11 cellular contexts compared by ENCODE assay signal in the genomic region with DNA sequence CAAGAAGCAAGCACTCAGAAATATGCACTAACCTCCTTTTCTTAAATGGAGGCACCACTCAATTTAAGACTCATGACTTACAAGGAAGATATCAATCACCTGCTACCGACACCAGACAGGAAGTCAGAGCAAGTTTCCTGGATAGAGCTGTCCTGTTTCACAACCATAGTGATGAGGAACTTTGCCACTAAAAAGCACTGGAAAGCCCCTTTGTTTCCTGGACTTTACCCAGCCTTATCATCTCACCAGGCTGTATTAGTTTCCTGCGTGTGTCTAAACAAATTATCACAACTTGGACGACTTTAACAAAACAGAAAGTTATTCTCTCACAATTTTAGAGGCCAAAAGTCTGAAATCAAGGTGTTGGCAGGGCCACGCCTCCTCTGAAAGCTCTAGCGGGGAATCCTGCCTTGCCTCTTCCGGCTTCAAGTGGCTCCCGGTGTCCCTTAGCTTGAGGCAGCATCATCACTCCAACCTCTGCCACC.
A peak's percentile ranks its signal among the peaks of the same experiment; 100 is the strongest.
DNase-seq lines count a peak whose midpoint lies in the region; ATAC-seq and TF ChIP-seq lines count a peak whose summit lies in the region.
"Had no signal": no experiment of that assay in that cellular context is flagged by ENCODE, and none has a peak within 500 bp of the region (broad histone marks: within the 10 kb centered on the region; RNA-seq: fewer than 3 reads in every experiment).

No MANE protein-coding gene starts in this region.

- no peaks in the 10 kb centered on the region for H3K27me3 Mint-ChIP-seq in activated T-helper 2 cell treated with anti-CD3 and anti-CD28 coated beads, Interferon-gamma antibody, Interleukin-2, Interleukin-4, amounts not matched to agents 10 μg/mL and 5 μg/mL and 100 μg/mL, durations not matched to agents 14 hours and 24 hours and 36 hours (ENCODE audit: low read depth)
- H3K27me3 Mint-ChIP-seq in natural killer cell (ENCODE audit: low read depth in 2 of 2), result no peaks in the 10 kb centered on the region

- TF ChIP-seq CTCF in natural killer cell (IDR thresholded peaks at IDR 0.05), result no peak

- peaks cover 12% of the 10 kb centered on the region for H3K4me1 Mint-ChIP-seq in activated T-helper 2 cell treated with anti-CD3 and anti-CD28 coated beads, Interferon-gamma antibody, Interleukin-2, Interleukin-4, amounts not matched to agents 10 μg/mL and 5 μg/mL and 100 μg/mL, durations not matched to agents 14 hours and 24 hours and 36 hours (ENCODE audit: low read depth)
- peaks cover 0 to 7% of the 10 kb centered on the region in 2 donors for H3K4me1 Mint-ChIP-seq in natural killer cell
- H3K4me1 Mint-ChIP-seq: H9 had no signal

- no peak overlapping the region for H3K4me3 Mint-ChIP-seq in activated T-helper 2 cell treated with anti-CD3 and anti-CD28 coated beads, Interferon-gamma antibody, Interleukin-2, Interleukin-4, amounts not matched to agents 10 μg/mL and 5 μg/mL and 100 μg/mL, durations not matched to agents 14 hours and 24 hours and 36 hours (ENCODE audit: low read depth)
- no peak overlapping the region for H3K4me3 Mint-ChIP-seq in natural killer cell
- H3K4me3 Mint-ChIP-seq: H9 had no signal

- no peak for DNase-seq in activated T-helper 2 cell treated with anti-CD3 and anti-CD28 coated beads, Interferon-gamma antibody, Interleukin-2, Interleukin-4, amounts not matched to agents 10 μg/mL and 5 μg/mL and 100 μg/mL, durations not matched to agents 14 hours and 24 hours and 36 hours (ENCODE audit: low spot score)
- DNase-seq in natural killer cell (no peak), OCI-M2 (lab: John Stamatoyannopoulos, UW; ENCODE audit: unreplicated experiment) (no peak), hippocampal formation (lab: John Stamatoyannopoulos, UW) (no peak)
- DNase-seq: activated gamma-delta T cell; H9; stimulated activated CD4-positive, alpha-beta T cell treated with anti-CD3 and anti-CD28 coated beads, Interleukin-4, amount 100 ng/mL, for 1 hour had no signal

- H3K36me3 Mint-ChIP-seq in activated T-helper 2 cell treated with anti-CD3 and anti-CD28 coated beads, Interferon-gamma antibody, Interleukin-2, Interleukin-4, amounts not matched to agents 10 μg/mL and 5 μg/mL and 100 μg/mL, durations not matched to agents 14 hours and 24 hours and 36 hours (ENCODE audit: low read depth), result no peaks in the 10 kb centered on the region
- H3K36me3 Mint-ChIP-seq in natural killer cell, result no peaks in the 10 kb centered on the region

- intact Hi-C loops in activated T-helper 2 cell treated with anti-CD3 and anti-CD28 coated beads, Interferon-gamma antibody, Interleukin-2, Interleukin-4, amounts not matched to agents 10 μg/mL and 5 μg/mL and 100 μg/mL, durations not matched to agents 14 hours and 24 hours and 36 hours (cut with micrococcal nuclease), result loop anchor here (1.0 to 5.0 kb wide), 2 partner anchors 74 to 93 kb away; no protein-coding TSS in a partner anchor
- intact Hi-C loops in natural killer cell (cut with micrococcal nuclease), result no loop called here

- H3K9me3 Mint-ChIP-seq in activated T-helper 2 cell treated with anti-CD3 and anti-CD28 coated beads, Interferon-gamma antibody, Interleukin-2, Interleukin-4, amounts not matched to agents 10 μg/mL and 5 μg/mL and 100 μg/mL, durations not matched to agents 14 hours and 24 hours and 36 hours, result peaks cover 3% of the 10 kb centered on the region
- peaks cover 0 to 5% of the 10 kb centered on the region in 2 donors for H3K9me3 Mint-ChIP-seq in natural killer cell

- H3K27ac Mint-ChIP-seq in activated T-helper 2 cell treated with anti-CD3 and anti-CD28 coated beads, Interferon-gamma antibody, Interleukin-2, Interleukin-4, amounts not matched to agents 10 μg/mL and 5 μg/mL and 100 μg/mL, durations not matched to agents 14 hours and 24 hours and 36 hours, result peak overlapping the region; percentile 70
- no peak overlapping the region for H3K27ac Mint-ChIP-seq in natural killer cell
- H3K27ac Mint-ChIP-seq: H9 had no signal

- ATAC-seq in GM18870 (IDR thresholded peaks at IDR 0.05; ENCODE audit: unreplicated experiment) (peak; percentile 45), HG03432 (IDR thresholded peaks at IDR 0.05; ENCODE audit: unreplicated experiment) (peak; percentile 70), natural killer cell (peak in 2 of 3 donors; percentile 49 to 68), HG02642 (IDR thresholded peaks at IDR 0.05; ENCODE audit: poor library complexity, unreplicated experiment) (no peak), GM18511 (IDR thresholded peaks at IDR 0.05; ENCODE audit: unreplicated experiment) (no peak)

Comparison
In these comparisons a context has a peak if more than half of its experiments do, and no peak if none do; other contexts are left out.
1. ATAC-seq: peak in GM18870 (single experiment), HG03432 (single experiment) and natural killer cell (2 of 3); none in HG02642 (single experiment) and GM18511 (single experiment).